2 cellular contexts compared by ENCODE assay signal in the genomic region with DNA sequence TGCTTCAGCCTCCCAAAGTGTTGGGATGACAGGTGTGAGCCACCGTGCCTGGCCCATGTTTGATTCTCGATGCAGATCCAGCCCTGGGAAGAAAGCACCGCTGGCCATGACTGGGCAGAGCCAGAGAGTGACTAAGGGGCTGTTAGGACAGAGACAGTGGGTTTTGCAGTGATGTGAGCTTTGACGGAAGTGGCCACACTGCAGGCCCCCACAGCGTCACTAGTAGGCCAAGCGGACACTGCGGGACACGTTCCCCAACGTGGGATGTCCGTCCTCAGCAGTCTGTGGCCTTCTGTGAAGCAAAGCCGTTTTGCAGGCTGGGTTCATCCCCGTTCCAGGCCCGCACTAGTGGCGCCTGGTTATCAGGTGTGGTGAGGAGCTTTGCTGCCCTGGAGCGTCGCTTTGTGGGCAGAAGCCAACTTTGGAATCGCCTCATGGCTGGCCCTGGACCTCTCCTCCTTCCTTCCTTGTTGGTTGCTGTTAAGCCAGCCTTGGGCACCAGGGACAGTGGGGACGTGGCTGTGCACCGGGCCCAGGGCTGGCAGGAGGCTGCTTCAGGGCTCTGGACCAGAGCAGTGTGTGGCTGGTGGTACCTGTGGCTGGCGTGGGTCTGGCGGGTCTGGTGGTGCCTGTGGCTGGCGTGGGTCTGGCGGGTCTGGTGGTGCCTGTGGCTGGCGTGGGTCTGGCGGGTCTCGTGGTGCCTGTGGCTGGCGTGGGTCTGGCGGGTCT.
TF ChIP-seq lines count a peak whose summit lies in the region.

No MANE protein-coding gene starts in this region.

TF ChIP-seq in H1, 55 proteins besides CTCF, POLR2A, EP300 and RAD21:
- peak; percentile 52; the same call in 1 of the 2 replicates for TF ChIP-seq EGR1 (IDR thresholded peaks at IDR 0.05; ENCODE audit: borderline replicate concordance, low read depth, low read length)
- TF ChIP-seq SP4 (IDR thresholded peaks at IDR 0.05; ENCODE audit: low read length) = no peak
- no peak for TF ChIP-seq TEAD4 (IDR thresholded peaks at IDR 0.05; ENCODE audit: low read depth, low read length)
- TF ChIP-seq SRF (IDR thresholded peaks at IDR 0.05; ENCODE audit: low read depth, low read length) = no peak

TF ChIP-seq in HepG2, 621 proteins besides CTCF, POLR2A, EP300 and RAD21:
- TF ChIP-seq ZNF224 (CRISPR knock-in tag; IDR thresholded peaks at IDR 0.05) (no peak), SKI (IDR thresholded peaks at IDR 0.05; ENCODE audit: partially characterized antibody) (no peak), ZBTB38 (CRISPR knock-in tag; IDR thresholded peaks at IDR 0.05) (peak; percentile 86), STAG1 (CRISPR knock-in tag; IDR thresholded peaks at IDR 0.05) (no peak), RBM22 (optimal IDR thresholded peaks at IDR 0.05; ENCODE audit: low read length) (peak; percentile 64), AGO2 (optimal IDR thresholded peaks at IDR 0.05; ENCODE audit: low read depth, low read length) (peak; percentile 65), ZBTB8A (CRISPR knock-in tag; IDR thresholded peaks at IDR 0.05; ENCODE audit: borderline replicate concordance, low read depth) (no peak), ETV5 (CRISPR knock-in tag; IDR thresholded peaks at IDR 0.05; ENCODE audit: borderline replicate concordance) (no peak)
